8 cellular contexts compared by ENCODE assay signal in the genomic region with DNA sequence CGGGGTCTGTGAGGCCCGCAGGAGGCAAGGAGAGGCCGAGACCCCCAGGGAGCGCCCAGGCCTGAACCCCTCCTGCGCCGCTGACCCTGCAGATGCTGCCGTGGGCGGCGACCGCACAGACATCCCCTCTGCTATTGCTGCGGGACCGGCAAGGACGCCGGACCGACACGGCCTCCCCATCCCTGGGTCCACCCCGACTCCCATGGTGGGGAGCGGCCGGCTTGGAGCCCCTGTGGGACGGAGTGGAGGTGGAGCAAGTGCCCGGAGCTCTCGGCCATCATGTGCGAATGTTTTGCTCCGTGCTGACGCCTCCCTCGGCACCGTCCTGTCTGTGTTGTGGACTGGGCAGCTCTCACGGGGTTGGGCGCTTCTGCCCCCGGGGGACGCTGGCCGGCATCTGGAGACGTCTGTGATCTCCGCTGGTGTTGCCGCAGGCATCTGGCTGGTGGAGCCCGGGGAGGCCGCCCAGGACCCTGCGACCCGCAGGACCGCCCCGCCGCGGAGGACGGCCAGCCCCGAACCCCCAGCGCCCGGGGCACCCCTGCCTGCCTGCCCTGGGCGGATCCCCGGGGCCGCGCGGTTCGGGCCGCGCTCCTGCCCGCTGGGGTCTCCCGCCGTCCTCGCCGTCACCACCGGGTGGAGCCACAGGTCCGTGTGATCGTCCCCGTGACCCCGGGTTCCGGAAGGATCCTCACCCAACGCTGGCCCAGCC. TPM values are rescaled to one million over a fixed set of nuclear protein-coding genes. Genes with fewer than 3 reads are reported as not detected.
DNase-seq lines count a peak whose midpoint lies in the region; ATAC-seq and TF ChIP-seq lines count a peak whose summit lies in the region.

No MANE protein-coding gene starts in this region.

- H3K27ac ChIP-seq in ascending aorta: no peak overlapping the region
- no peak overlapping the region for H3K27ac ChIP-seq in iPS-20b (ENCODE audit: low read length)

- 17 to 20% methylated on average over 31 to 38 of the region's 67 CpGs for WGBS in lower leg skin, 2 donors

- ATAC-seq in SK-N-SH treated with all-trans-retinoic acid at 6 μM for 48 hours: peak; percentile 73
- no peak for ATAC-seq in GM19395 (IDR thresholded peaks at IDR 0.05; ENCODE audit: unreplicated experiment)

- H3K27me3 ChIP-seq in ascending aorta (peaks cover 6% of the 10 kb centered on the region), iPS-20b (ENCODE audit: insufficient read depth, low read length) (peaks cover 25% of the 10 kb centered on the region)

- H3K9ac ChIP-seq in iPS-20b (ENCODE audit: low read depth, low read length): no peak overlapping the region

- DNase-seq in GM13976 (ENCODE audit: low spot score) (peak; percentile 78), ascending aorta (ENCODE audit: low spot score in 2 of 2) (no peak), GF-D8 (lab: John Stamatoyannopoulos, UW) (no peak), lower leg skin (ENCODE audit: low spot score in 2 of 2) (no peak)
- peak; percentile 66 to 73 for DNase-seq in stimulated activated CD4-positive, alpha-beta T cell treated with anti-CD3 and anti-CD28 coated beads, Interleukin-2, amount 100 ng/mL, for 24 hours

- peak; percentile 62 for TF ChIP-seq CTCF in GM13976 (IDR thresholded peaks at IDR 0.05; ENCODE audit: borderline replicate concordance, control extremely low read depth, extremely low read depth, insufficient read depth, missing control alignments)
- TF ChIP-seq CTCF in ascending aorta (IDR thresholded peaks at IDR 0.05): peak in 2 of 3 experiments; percentile 38 to 47
- no peak for TF ChIP-seq CTCF in lower leg skin (IDR thresholded peaks at IDR 0.05)

- H3K4me3 ChIP-seq in ascending aorta: peak overlapping the region in 1 of 2 donors; percentile 26
- peak overlapping the region; percentile 56; the same call in 1 of the 2 replicates for H3K4me3 ChIP-seq in iPS-20b (ENCODE audit: low read length)
- no peak overlapping the region for H3K4me3 ChIP-seq in lower leg skin (ENCODE audit: low read depth, poor library complexity, severe bottlenecking)

- H3K9me3 ChIP-seq in ascending aorta (no peaks in the 10 kb centered on the region), iPS-20b (ENCODE audit: insufficient read depth, low read depth, low read length) (no peaks in the 10 kb centered on the region)

- no peaks in the 10 kb centered on the region for H3K36me3 ChIP-seq in ascending aorta
- no peaks in the 10 kb centered on the region for H3K36me3 ChIP-seq in iPS-20b (ENCODE audit: insufficient read depth, low read depth, low read length)

- TF ChIP-seq POLR2A in lower leg skin (IDR thresholded peaks at IDR 0.05): no peak

- in situ Hi-C loops in GM13976 (cut with MboI; ENCODE audit: low sequenced_read_pairs, unreplicated experiment): no loop called here

- peaks cover 1 to 3% of the 10 kb centered on the region in 2 donors for H3K4me1 ChIP-seq in ascending aorta
- peaks cover 2% of the 10 kb centered on the region; the same call in 1 of the 2 replicates for H3K4me1 ChIP-seq in iPS-20b (ENCODE audit: insufficient read depth, low read length)

- intact Hi-C loops in ascending aorta (cut with DNase I) (loop anchor here (5.0 kb wide), 1 partner anchor 239 kb away; no protein-coding TSS in a partner anchor), lower leg skin (cut with DNase I; ENCODE audit: low total_unique reads) (no loop called here)

TF ChIP-seq in SK-N-SH treated with all-trans-retinoic acid at 6 μM for 48 hours, 23 proteins besides CTCF, POLR2A, EP300 and RAD21:
- TF ChIP-seq TSHZ2 (CRISPR knock-in tag; IDR thresholded peaks at IDR 0.05) (no peak), TCF4 (CRISPR knock-in tag; IDR thresholded peaks at IDR 0.05; ENCODE audit: borderline replicate concordance) (no peak), BACH2 (CRISPR knock-in tag; IDR thresholded peaks at IDR 0.05; ENCODE audit: borderline replicate concordance) (no peak), ZFP30 (CRISPR knock-in tag; IDR thresholded peaks at IDR 0.05) (no peak)
- TF ChIP-seq, protein P1, sequence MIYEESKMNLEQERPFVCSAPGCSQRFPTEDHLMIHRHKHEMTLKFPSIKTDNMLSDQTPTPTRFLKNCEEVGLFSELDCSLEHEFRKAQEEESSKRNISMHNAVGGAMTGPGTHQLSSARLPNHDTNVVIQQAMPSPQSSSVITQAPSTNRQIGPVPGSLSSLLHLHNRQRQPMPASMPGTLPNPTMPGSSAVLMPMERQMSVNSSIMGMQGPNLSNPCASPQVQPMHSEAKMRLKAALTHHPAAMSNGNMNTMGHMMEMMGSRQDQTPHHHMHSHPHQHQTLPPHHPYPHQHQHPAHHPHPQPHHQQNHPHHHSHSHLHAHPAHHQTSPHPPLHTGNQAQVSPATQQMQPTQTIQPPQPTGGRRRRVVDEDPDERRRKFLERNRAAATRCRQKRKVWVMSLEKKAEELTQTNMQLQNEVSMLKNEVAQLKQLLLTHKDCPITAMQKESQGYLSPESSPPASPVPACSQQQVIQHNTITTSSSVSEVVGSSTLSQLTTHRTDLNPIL (CRISPR knock-in tag; IDR thresholded peaks at IDR 0.05; ENCODE audit: low read depth): no peak
TF ChIP-seq in SK-N-SH treated with all-trans-retinoic acid at 6 μM for 48 hours: peak in this region for 0.

RNA-seq across cellular contexts. Expression of gene GNG13, which starts 12.8 kb away (rescaled TPM):
- total RNA-seq in ascending aorta (not detected), lower leg skin (not detected)

RNA-seq across cellular contexts. Expression of gene CHTF18, which starts 24.9 kb away (rescaled TPM):
- 19.9 TPM for total RNA-seq in ascending aorta
- 10 to 100 TPM in 3 of 4 donors, 1 to 10 TPM in 1; 4.6 to 23.4 (median 12.2) TPM for total RNA-seq in lower leg skin

RNA-seq across cellular contexts. Expression of gene RPUSD1, which starts 25.2 kb away (rescaled TPM):
- total RNA-seq in ascending aorta (4.8 TPM), lower leg skin (10 to 100 TPM; 20.2 to 27.9 (median 25.5) TPM)

RNA-seq across cellular contexts. Expression of gene MSLN, which starts 52.8 kb away (rescaled TPM):
- total RNA-seq in ascending aorta (1.7 TPM), lower leg skin (1 to 10 TPM in 3 of 4 donors, not detected in 1; 1.1 to 4.3 (median 4.0) TPM)

Comparison
In these comparisons a context has a peak if more than half of its experiments do, and no peak if none do; other contexts are left out.
1. DNase-seq: peak in GM13976 (single experiment) and stimulated activated CD4-positive, alpha-beta T cell treated with anti-CD3 and anti-CD28 coated beads, Interleukin-2, amount 100 ng/mL, for 24 hours (2 of 2); none in ascending aorta (0 of 2), GF-D8 (single experiment) and lower leg skin (0 of 2).
2. CTCF ChIP-seq: peak in GM13976 (single experiment) and ascending aorta (2 of 3); none in lower leg skin (0 of 3).